1 cellular context compared by ENCODE assay signal in the genomic region with DNA sequence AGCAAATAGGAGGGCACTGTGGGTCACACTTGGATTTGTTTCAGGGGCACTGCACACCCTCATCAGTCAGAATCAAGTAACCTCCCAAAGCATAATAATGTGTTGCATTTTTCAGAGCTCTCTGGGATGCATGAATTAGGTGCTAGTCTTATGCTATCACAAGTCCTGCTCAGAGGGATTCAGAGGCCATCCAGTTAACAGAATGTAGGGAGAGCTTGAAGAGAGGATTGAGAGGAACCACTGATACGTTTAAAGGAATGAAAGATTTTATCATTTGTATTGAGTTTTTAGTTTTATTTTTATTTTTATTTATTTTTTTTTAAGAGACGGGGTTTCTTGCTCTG.
TF ChIP-seq lines count a peak whose summit lies in the region.

No MANE protein-coding gene starts in this region.

TF ChIP-seq in A549, 52 proteins besides CTCF, POLR2A, EP300 and RAD21 (continued from another document):
- TF ChIP-seq, protein P1, sequence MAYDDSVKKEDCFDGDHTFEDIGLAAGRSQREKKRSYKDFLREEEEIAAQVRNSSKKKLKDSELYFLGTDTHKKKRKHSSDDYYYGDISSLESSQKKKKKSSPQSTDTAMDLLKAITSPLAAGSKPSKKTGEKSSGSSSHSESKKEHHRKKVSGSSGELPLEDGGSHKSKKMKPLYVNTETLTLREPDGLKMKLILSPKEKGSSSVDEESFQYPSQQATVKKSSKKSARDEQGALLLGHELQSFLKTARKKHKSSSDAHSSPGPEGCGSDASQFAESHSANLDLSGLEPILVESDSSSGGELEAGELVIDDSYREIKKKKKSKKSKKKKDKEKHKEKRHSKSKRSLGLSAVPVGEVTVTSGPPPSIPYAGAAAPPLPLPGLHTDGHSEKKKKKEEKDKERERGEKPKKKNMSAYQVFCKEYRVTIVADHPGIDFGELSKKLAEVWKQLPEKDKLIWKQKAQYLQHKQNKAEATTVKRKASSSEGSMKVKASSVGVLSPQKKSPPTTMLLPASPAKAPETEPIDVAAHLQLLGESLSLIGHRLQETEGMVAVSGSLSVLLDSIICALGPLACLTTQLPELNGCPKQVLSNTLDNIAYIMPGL (CRISPR knock-in tag; IDR thresholded peaks at IDR 0.05; ENCODE audit: borderline replicate concordance) = no peak
- TF ChIP-seq, protein P2, sequence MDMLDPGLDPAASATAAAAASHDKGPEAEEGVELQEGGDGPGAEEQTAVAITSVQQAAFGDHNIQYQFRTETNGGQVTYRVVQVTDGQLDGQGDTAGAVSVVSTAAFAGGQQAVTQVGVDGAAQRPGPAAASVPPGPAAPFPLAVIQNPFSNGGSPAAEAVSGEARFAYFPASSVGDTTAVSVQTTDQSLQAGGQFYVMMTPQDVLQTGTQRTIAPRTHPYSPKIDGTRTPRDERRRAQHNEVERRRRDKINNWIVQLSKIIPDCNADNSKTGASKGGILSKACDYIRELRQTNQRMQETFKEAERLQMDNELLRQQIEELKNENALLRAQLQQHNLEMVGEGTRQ (IDR thresholded peaks at IDR 0.05) = no peak
- TF ChIP-seq EHMT2 (IDR thresholded peaks at IDR 0.05; ENCODE audit: low read depth) = no peak
